7 cellular contexts compared by ENCODE assay signal in the genomic region with DNA sequence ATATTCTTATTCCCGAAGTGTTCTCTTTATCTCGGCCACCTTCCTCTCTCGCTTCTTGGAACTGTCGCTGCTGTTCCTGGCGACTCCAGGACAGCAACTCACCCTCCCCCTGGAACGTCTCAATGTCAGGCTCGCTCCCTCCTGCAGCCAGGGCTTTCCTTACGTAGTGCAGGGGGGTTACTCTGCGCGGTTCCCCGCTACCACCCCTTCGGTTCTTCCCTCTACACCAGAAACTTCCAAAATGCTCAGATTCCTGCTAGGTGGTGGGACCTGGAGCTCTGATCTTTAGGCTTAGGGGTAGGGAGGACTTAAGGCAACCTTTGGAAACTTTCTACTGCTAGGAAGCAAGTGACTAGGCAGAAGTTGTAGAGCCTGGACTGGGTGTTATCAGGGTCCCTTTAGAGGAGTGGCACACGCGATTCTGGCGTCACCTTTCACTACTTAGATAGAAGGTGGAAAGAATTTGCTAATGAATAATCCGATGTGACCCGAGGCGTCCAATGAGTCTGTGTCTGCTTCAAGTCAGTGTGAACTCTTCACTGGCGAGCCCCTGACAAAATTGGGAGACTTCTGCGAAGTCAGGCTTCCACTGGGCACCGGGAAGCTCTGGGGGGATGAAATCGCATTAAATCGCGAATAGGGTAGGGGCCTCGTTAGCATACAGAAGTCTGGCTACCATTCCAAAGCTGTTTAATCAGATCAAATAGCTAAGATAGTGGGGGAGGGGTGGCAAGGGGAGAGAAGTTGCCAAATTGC. TPM values are rescaled to one million over a fixed set of nuclear protein-coding genes. Genes with fewer than 3 reads are reported as not detected.
A peak's percentile ranks its signal among the peaks of the same experiment; 100 is the strongest.
DNase-seq lines count a peak whose midpoint lies in the region; ATAC-seq and TF ChIP-seq lines count a peak whose summit lies in the region.

No MANE protein-coding gene starts in this region.

- H3K4me3 Mint-ChIP-seq in GM23338 (peak overlapping the region; percentile 84), mesothelial cell of epicardium (peak overlapping the region; percentile 88)

- ATAC-seq in GM23338, result peak; percentile 51
- peak; percentile 8; the same call in 1 of the 3 replicates for ATAC-seq in RWPE2 (ENCODE audit: low read depth)

- no peak for TF ChIP-seq POLR2A in vagina (IDR thresholded peaks at IDR 0.05)

- TF ChIP-seq CTCF in GM23338 (conservative IDR thresholded peaks at IDR 0.05; ENCODE audit: low read depth in 2 of 2) (no peak), RWPE2 (IDR thresholded peaks at IDR 0.05; ENCODE audit: poor library complexity, severe bottlenecking) (no peak), mesothelial cell of epicardium (IDR thresholded peaks at IDR 0.05; ENCODE audit: unreplicated experiment) (no peak), vagina (IDR thresholded peaks at IDR 0.05) (no peak)

- intact Hi-C loops in vagina (cut with DNase I), result no loop called here

- H3K27ac Mint-ChIP-seq in GM23338 (no peak overlapping the region), mesothelial cell of epicardium (no peak overlapping the region)

- H3K27me3 ChIP-seq in GM23338 (ENCODE audit: insufficient read depth) (peaks cover 84% of the 10 kb centered on the region), RWPE2 (ENCODE audit: insufficient read depth, poor library complexity, severe bottlenecking) (peaks cover 32% of the 10 kb centered on the region), duodenal mucosa (ENCODE audit: control insufficient read depth in 1 of 2, insufficient read depth in 2 of 2, low read length in 2 of 2) (peaks cover 21 to 34% of the 10 kb centered on the region in 2 donors), vagina (no peaks in the 10 kb centered on the region)

- H3K4me2 ChIP-seq in GM23338, result peak overlapping the region; percentile 87

- peak overlapping the region; percentile 54 for H2AFZ ChIP-seq in GM23338

- H3K27ac ChIP-seq in GM23338 (ENCODE audit: low read depth) (no peak overlapping the region), RWPE2 (ENCODE audit: poor library complexity, severe bottlenecking) (no peak overlapping the region), duodenal mucosa (ENCODE audit: low read depth, low read length) (no peak overlapping the region), vagina (no peak overlapping the region)

- H3K36me3 Mint-ChIP-seq in GM23338 (ENCODE audit: low read depth), result no peaks in the 10 kb centered on the region; the same call in 2 of the 3 replicates
- no peaks in the 10 kb centered on the region for H3K36me3 Mint-ChIP-seq in mesothelial cell of epicardium

- H3K9me3 Mint-ChIP-seq in GM23338, result no peaks in the 10 kb centered on the region
- no peaks in the 10 kb centered on the region for H3K9me3 Mint-ChIP-seq in mesothelial cell of epicardium

- no peaks in the 10 kb centered on the region for H3K79me2 ChIP-seq in GM23338 (replicated peaks; ENCODE audit: insufficient read depth)

- peak; percentile 68 for DNase-seq in GM23338 (ENCODE audit: low spot score)
- DNase-seq in RWPE2 (ENCODE audit: low spot score), result no peak
- no peak for DNase-seq in mesothelial cell of epicardium (ENCODE audit: low spot score in 2 of 2, unreplicated experiment in 2 of 2)
- DNase-seq in vagina (ENCODE audit: extremely low spot score in 2 of 2), result no peak
- no peak for DNase-seq in NCI-H146 (lab: John Stamatoyannopoulos, UW)
- DNase-seq in NCI-H1694 (lab: John Stamatoyannopoulos, UW), result no peak

- peak overlapping the region; percentile 85 for H3K4me3 ChIP-seq in GM23338
- peak overlapping the region; percentile 55 for H3K4me3 ChIP-seq in RWPE2 (ENCODE audit: severe bottlenecking)
- H3K4me3 ChIP-seq in duodenal mucosa (ENCODE audit: low read depth in 1 of 2, low read length in 2 of 2), result peak overlapping the region; percentile 72 to 89
- H3K4me3 ChIP-seq in vagina, result peak overlapping the region; percentile 66 to 80

- H3K4me1 ChIP-seq in GM23338 (ENCODE audit: insufficient read depth), result peaks cover 32% of the 10 kb centered on the region
- H3K4me1 ChIP-seq in RWPE2 (ENCODE audit: insufficient read depth, poor library complexity, severe bottlenecking), result no peaks in the 10 kb centered on the region
- H3K4me1 ChIP-seq in duodenal mucosa (ENCODE audit: control insufficient read depth in 1 of 2, insufficient read depth in 2 of 2, low read length in 2 of 2), result peaks cover 13 to 28% of the 10 kb centered on the region in 2 donors
- peaks cover 25% of the 10 kb centered on the region for H3K4me1 ChIP-seq in vagina

- H3K27me3 Mint-ChIP-seq in GM23338 (ENCODE audit: insufficient read depth, low read depth, poor library complexity) (peaks cover 54% of the 10 kb centered on the region), mesothelial cell of epicardium (ENCODE audit: low read depth) (peaks cover 71% of the 10 kb centered on the region)

- H3K4me1 Mint-ChIP-seq in GM23338 (peaks cover 29% of the 10 kb centered on the region), mesothelial cell of epicardium (peaks cover 33% of the 10 kb centered on the region)

- peaks cover 7% of the 10 kb centered on the region; the same call in 1 of the 2 replicates for H3F3A ChIP-seq in GM23338 (replicated peaks; ENCODE audit: low read depth)

- no peaks in the 10 kb centered on the region for H4K20me1 ChIP-seq in GM23338 (replicated peaks; ENCODE audit: insufficient read depth)

- H3K36me3 ChIP-seq in GM23338 (ENCODE audit: insufficient read depth), result no peaks in the 10 kb centered on the region; the same call in 1 of the 2 replicates
- no peaks in the 10 kb centered on the region for H3K36me3 ChIP-seq in RWPE2 (ENCODE audit: low read depth)
- H3K36me3 ChIP-seq in duodenal mucosa (ENCODE audit: control insufficient read depth in 1 of 2, insufficient read depth in 2 of 2, low read length in 2 of 2), result no peaks in the 10 kb centered on the region
- no peaks in the 10 kb centered on the region for H3K36me3 ChIP-seq in vagina

- H3K9me3 ChIP-seq in RWPE2 (ENCODE audit: severe bottlenecking) (no peaks in the 10 kb centered on the region), duodenal mucosa (ENCODE audit: control insufficient read depth in 1 of 2, low read length in 2 of 2) (no peaks in the 10 kb centered on the region), vagina (no peaks in the 10 kb centered on the region)

- H3K9me2 ChIP-seq in GM23338 (ENCODE audit: insufficient read depth), result no peaks in the 10 kb centered on the region

- H3K9ac ChIP-seq in duodenal mucosa (ENCODE audit: low read depth in 1 of 2, low read length in 2 of 2), result peak overlapping the region; percentile 26 to 69

TF ChIP-seq in GM23338, 12 proteins besides CTCF, POLR2A, EP300 and RAD21:
- TF ChIP-seq, protein P1, sequence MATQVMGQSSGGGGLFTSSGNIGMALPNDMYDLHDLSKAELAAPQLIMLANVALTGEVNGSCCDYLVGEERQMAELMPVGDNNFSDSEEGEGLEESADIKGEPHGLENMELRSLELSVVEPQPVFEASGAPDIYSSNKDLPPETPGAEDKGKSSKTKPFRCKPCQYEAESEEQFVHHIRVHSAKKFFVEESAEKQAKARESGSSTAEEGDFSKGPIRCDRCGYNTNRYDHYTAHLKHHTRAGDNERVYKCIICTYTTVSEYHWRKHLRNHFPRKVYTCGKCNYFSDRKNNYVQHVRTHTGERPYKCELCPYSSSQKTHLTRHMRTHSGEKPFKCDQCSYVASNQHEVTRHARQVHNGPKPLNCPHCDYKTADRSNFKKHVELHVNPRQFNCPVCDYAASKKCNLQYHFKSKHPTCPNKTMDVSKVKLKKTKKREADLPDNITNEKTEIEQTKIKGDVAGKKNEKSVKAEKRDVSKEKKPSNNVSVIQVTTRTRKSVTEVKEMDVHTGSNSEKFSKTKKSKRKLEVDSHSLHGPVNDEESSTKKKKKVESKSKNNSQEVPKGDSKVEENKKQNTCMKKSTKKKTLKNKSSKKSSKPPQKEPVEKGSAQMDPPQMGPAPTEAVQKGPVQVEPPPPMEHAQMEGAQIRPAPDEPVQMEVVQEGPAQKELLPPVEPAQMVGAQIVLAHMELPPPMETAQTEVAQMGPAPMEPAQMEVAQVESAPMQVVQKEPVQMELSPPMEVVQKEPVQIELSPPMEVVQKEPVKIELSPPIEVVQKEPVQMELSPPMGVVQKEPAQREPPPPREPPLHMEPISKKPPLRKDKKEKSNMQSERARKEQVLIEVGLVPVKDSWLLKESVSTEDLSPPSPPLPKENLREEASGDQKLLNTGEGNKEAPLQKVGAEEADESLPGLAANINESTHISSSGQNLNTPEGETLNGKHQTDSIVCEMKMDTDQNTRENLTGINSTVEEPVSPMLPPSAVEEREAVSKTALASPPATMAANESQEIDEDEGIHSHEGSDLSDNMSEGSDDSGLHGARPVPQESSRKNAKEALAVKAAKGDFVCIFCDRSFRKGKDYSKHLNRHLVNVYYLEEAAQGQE (IDR thresholded peaks at IDR 0.05; ENCODE audit: unreplicated experiment), result no peak
- peak; percentile 40 for TF ChIP-seq EZH2 (IDR thresholded peaks at IDR 0.05; ENCODE audit: low read depth, unreplicated experiment)
- no peak for TF ChIP-seq ZNF114 (CRISPR knock-in tag; IDR thresholded peaks at IDR 0.05)
- TF ChIP-seq NANOG (IDR thresholded peaks at IDR 0.05; ENCODE audit: borderline replicate concordance), result no peak
- 0 out of 2 replicates have a peak, but pooled peaks have one; percentile 23 for TF ChIP-seq CREB1 (CRISPR knock-in tag; IDR thresholded peaks at IDR 0.05; ENCODE audit: low read depth)
- TF ChIP-seq POLR2AphosphoS5 (IDR thresholded peaks at IDR 0.05; ENCODE audit: low read depth), result no peak

RNA-seq across cellular contexts. Expression of a gene that starts 0.9 kb away (rescaled TPM):
- total RNA-seq in GM23338 (2014; rRNA removed; shearing (Covaris generic)), result 1.0 TPM in 1 of 2 replicates, not detected in the other
- polyA plus RNA-seq in GM23338 (2016; fragmentation: Nextera tagmentation; extraction: Ambion mirVana), result 0.18 and 0.37 TPM in 2 replicates
- 1.3 to 2.7 TPM (median 2.5 TPM) in 3 replicates for total RNA-seq in mesothelial cell of epicardium
- not detected for total RNA-seq in vagina

RNA-seq across cellular contexts. Expression of a gene that starts 31.5 kb away (rescaled TPM):
- total RNA-seq in GM23338 (2014; rRNA removed; shearing (Covaris generic)), result 30.3 and 39.3 TPM in 2 replicates
- polyA plus RNA-seq in GM23338 (2016; fragmentation: Nextera tagmentation; extraction: Ambion mirVana), result 17.5 and 18.4 TPM in 2 replicates
- total RNA-seq in mesothelial cell of epicardium, result 21.4 to 23.2 TPM (median 22.5 TPM) in 3 replicates
- total RNA-seq in vagina, result 14.2 TPM
